ENCODE assay signal across 1 cellular context in genomic region chr12:39442895-39443703, GRCh38.
TF ChIP-seq lines count a peak whose summit lies in the region.

Gene KIF21A (minus strand): TSS chr12:39443120. CDS start chr12:39442970, 150 bp downstream.

TF ChIP-seq in HepG2, 621 proteins besides CTCF, POLR2A, EP300 and RAD21 (continued from another document):
- TF ChIP-seq CREB3 (CRISPR knock-in tag; IDR thresholded peaks at IDR 0.05) (no peak), KLF9 (CRISPR knock-in tag; IDR thresholded peaks at IDR 0.05; ENCODE audit: low read depth) (0 out of 2 replicates have a peak, but pooled peaks have one; percentile 64), ZNF788 (CRISPR knock-in tag; IDR thresholded peaks at IDR 0.05; ENCODE audit: borderline replicate concordance) (peak; percentile 10; the same call in 1 of the 2 replicates), TRAFD1 (CRISPR knock-in tag; IDR thresholded peaks at IDR 0.05; ENCODE audit: borderline replicate concordance) (no peak)
